ENCODE assay signal across 20 cellular contexts in genomic region chr17:17343160-17343735, GRCh38.
"Had no signal": no experiment of that assay in that cellular context is flagged by ENCODE, and none has a peak within 500 bp of the region (broad histone marks: within the 10 kb centered on the region; RNA-seq: fewer than 3 reads in every experiment).

No MANE protein-coding gene starts in this region.

- H3K27ac Mint-ChIP-seq: activated T-helper 17 cell treated with anti-CD3 and anti-CD28 coated beads, Interleukin-2, amount 50 U/mL, for 72 hours; effector memory CD8-positive, alpha-beta T cell; natural killer cell; T-helper 2 cell treated with Interferon-gamma antibody and Interleukin-4, amounts not matched to agents 5 μg/mL and 100 μg/mL, for 36 hours had no signal

- H3K4me3 ChIP-seq: heart left ventricle, prostate gland, vagina had no signal

- H3K27ac ChIP-seq: epithelial cell of prostate, heart left ventricle, prostate gland, vagina had no signal

- H3K9me3 ChIP-seq: heart left ventricle, prostate gland, vagina had no signal

- H3K36me3 Mint-ChIP-seq: activated naive CD4-positive, alpha-beta T cell treated with anti-CD3 and anti-CD28 coated beads, Interleukin-2, amount 10 ng/mL, durations not matched to agents 7 days and 5 days; natural killer cell had no signal

- H3K36me3 ChIP-seq: heart left ventricle, prostate gland, vagina had no signal

- H3K9me3 Mint-ChIP-seq: activated naive CD4-positive, alpha-beta T cell treated with anti-CD3 and anti-CD28 coated beads, Interleukin-2, amount 10 ng/mL, durations not matched to agents 7 days and 5 days; activated T-helper 17 cell treated with anti-CD3 and anti-CD28 coated beads, Interleukin-2, amount 50 U/mL, for 72 hours; effector memory CD8-positive, alpha-beta T cell; natural killer cell; stimulated activated naive CD8-positive, alpha-beta T cell treated with anti-CD3 and anti-CD28 coated beads, Interleukin-15, amount 100 ng/mL, for 72 hours; T-helper 2 cell treated with Interferon-gamma antibody and Interleukin-4, amounts not matched to agents 5 μg/mL and 100 μg/mL, for 36 hours had no signal

- H3K4me1 ChIP-seq: prostate gland, vagina had no signal

- H3K27me3 ChIP-seq: heart left ventricle, vagina had no signal

- H3K4me1 Mint-ChIP-seq: activated naive CD4-positive, alpha-beta T cell treated with anti-CD3 and anti-CD28 coated beads, Interleukin-2, amount 10 ng/mL, durations not matched to agents 7 days and 5 days; activated T-helper 17 cell treated with anti-CD3 and anti-CD28 coated beads, Interleukin-2, amount 50 U/mL, for 72 hours; natural killer cell; stimulated activated naive CD8-positive, alpha-beta T cell treated with anti-CD3 and anti-CD28 coated beads, Interleukin-15, amount 100 ng/mL, for 72 hours had no signal

- H3K27me3 Mint-ChIP-seq: activated naive CD4-positive, alpha-beta T cell treated with anti-CD3 and anti-CD28 coated beads, Interleukin-2, amount 10 ng/mL, durations not matched to agents 7 days and 5 days; activated T-helper 17 cell treated with anti-CD3 and anti-CD28 coated beads, Interleukin-2, amount 50 U/mL, for 72 hours; effector memory CD8-positive, alpha-beta T cell; stimulated activated naive CD8-positive, alpha-beta T cell treated with anti-CD3 and anti-CD28 coated beads, Interleukin-15, amount 100 ng/mL, for 72 hours had no signal

- DNase-seq: activated CD4-positive, alpha-beta T cell treated with anti-CD3 and anti-CD28 coated beads, Interleukin-2, amount 50 U/mL, for 1 hour; activated naive CD4-positive, alpha-beta T cell treated with anti-CD3 and anti-CD28 coated beads, Interleukin-2, amount 10 ng/mL, durations not matched to agents 7 days and 5 days; activated T-cell treated with anti-CD3 and anti-CD28 coated beads for 4 hours; central memory CD4-positive, alpha-beta T cell; cortex of kidney; effector memory CD8-positive, alpha-beta T cell; foreskin melanocyte; mesenchymal stem cell; natural killer cell; nucleus accumbens; stimulated activated CD4-positive, alpha-beta T cell treated with anti-CD3 and anti-CD28 coated beads, Interleukin-1b, Interleukin-23, amount 100 ng/mL, for 48 hours; stimulated activated naive CD8-positive, alpha-beta T cell treated with anti-CD3 and anti-CD28 coated beads, Interleukin-15, amount 100 ng/mL, for 72 hours; SW 1271 had no signal

- ATAC-seq: activated T-helper 17 cell treated with anti-CD3 and anti-CD28 coated beads, Interleukin-2, amount 50 U/mL, for 72 hours; effector memory CD8-positive, alpha-beta T cell; left lobe of liver; stimulated activated naive CD8-positive, alpha-beta T cell treated with anti-CD3 and anti-CD28 coated beads, Interleukin-15, amount 100 ng/mL, for 72 hours had no signal

- H3K4me3 Mint-ChIP-seq: activated naive CD4-positive, alpha-beta T cell treated with anti-CD3 and anti-CD28 coated beads, Interleukin-2, amount 10 ng/mL, durations not matched to agents 7 days and 5 days; activated T-helper 17 cell treated with anti-CD3 and anti-CD28 coated beads, Interleukin-2, amount 50 U/mL, for 72 hours; effector memory CD8-positive, alpha-beta T cell; natural killer cell; stimulated activated naive CD8-positive, alpha-beta T cell treated with anti-CD3 and anti-CD28 coated beads, Interleukin-15, amount 100 ng/mL, for 72 hours; T-helper 2 cell treated with Interferon-gamma antibody and Interleukin-4, amounts not matched to agents 5 μg/mL and 100 μg/mL, for 36 hours had no signal
